9 cellular contexts compared by ENCODE assay signal in genomic region chr19:15836595-15837398, GRCh38. TPM values are rescaled to one million over a fixed set of nuclear protein-coding genes. Genes with fewer than 3 reads are reported as not detected.
DNase-seq lines count a peak whose midpoint lies in the region; ATAC-seq, FAIRE-seq and TF ChIP-seq lines count a peak whose summit lies in the region.
"Had no signal": no experiment of that assay in that cellular context is flagged by ENCODE, and none has a peak within 500 bp of the region (broad histone marks: within the 10 kb centered on the region; RNA-seq: fewer than 3 reads in every experiment).

No MANE protein-coding gene starts in this region.

- TF ChIP-seq RAD21 in A549 (conservative IDR thresholded peaks at IDR 0.05 in 1 of 2, IDR thresholded peaks at IDR 0.05 in 1 of 2), result no peak

- no peaks in the 10 kb centered on the region for H3K9me3 ChIP-seq in A549
- H3K9me3 ChIP-seq in mammary epithelial cell (replicated peaks; ENCODE audit: insufficient read depth, low read length), result no peaks in the 10 kb centered on the region

- DNase-seq in A549 (ENCODE audit: low read depth in 1 of 2, low spot score in 1 of 2) (peak; percentile 91 to 95), NCI-H2171 (lab: John Stamatoyannopoulos, UW) (peak; percentile 85), mammary epithelial cell (peak; percentile 92), kidney glomerular epithelial cell (lab: John Stamatoyannopoulos, UW) (peak; percentile 92)
- DNase-seq in stimulated activated CD4-positive, alpha-beta T cell treated with anti-CD3 and anti-CD28 coated beads, Interleukin-4, amount 100 ng/mL, for 24 hours, result peak; percentile 97

- intact Hi-C loops in mammary epithelial cell (cut with micrococcal nuclease), result loop anchor here (2.0 to 10.0 kb wide), 2 partner anchors 32 to 228 kb away; no protein-coding TSS in a partner anchor

- CTCF ChIA-PET in A549 (lab: Yijun Ruan, JAX), result interaction anchor here (1.3 kb wide), 1 partner anchor 27 kb away, joined by 3 read pairs; no protein-coding TSS in a partner anchor
- CTCF ChIA-PET in mammary epithelial cell (lab: Charles Lee; ENCODE audit: low non-redundant PET), result no interaction called here

- ATAC-seq in A549 (peak; percentile 99 to 100), HG03064 (IDR thresholded peaks at IDR 0.05; ENCODE audit: low read depth, unreplicated experiment) (peak; percentile 95)

- dilution Hi-C loops in mammary epithelial cell (cut with HindIII; ENCODE audit: low sequenced_read_pairs), result loop anchor here (5.0 kb wide), 1 partner anchor 41 kb away; no protein-coding TSS in a partner anchor

- TSS peak; percentile 94 for BruUV-seq in mammary epithelial cell (replicated peaks; lab: Mats Ljungman, UMichigan)

- TF ChIP-seq POLR2A in A549 (IDR thresholded peaks at IDR 0.05; ENCODE audit: low read length) (peak; percentile 73), GM18526 (IDR thresholded peaks at IDR 0.05; ENCODE audit: extremely low read depth, insufficient read length) (peak; percentile 86)

- WGBS in A549 (ENCODE audit: missing lambda C conversion rate), result under 1% methylated on average over 22 of the region's 49 CpGs
- 4% methylated on average over 8 of the region's 49 CpGs for WGBS in mammary epithelial cell (ENCODE audit: low coverage, missing lambda C conversion rate)

- H3K4me2 ChIP-seq in A549 (peak overlapping the region; percentile 96), mammary epithelial cell (ENCODE audit: insufficient read depth, low read depth, low read length) (peak overlapping the region; percentile 88)

- no peaks in the 10 kb centered on the region for H3K27me3 ChIP-seq in mammary epithelial cell (ENCODE audit: insufficient read depth, low read length)

- H3K9ac ChIP-seq in mammary epithelial cell (ENCODE audit: insufficient read depth, low read length), result peak overlapping the region; percentile 96

- POLR2A ChIA-PET in A549 (lab: Yijun Ruan, JAX), result interaction anchor here (0.5 to 1.3 kb wide), 12 partner anchors 10 to 1138 kb away, joined by 3 to 11 read pairs (median 3); partner anchors contain the start of genes AP1M1 and TPM4

- no peaks in the 10 kb centered on the region for H3K79me2 ChIP-seq in mammary epithelial cell (ENCODE audit: insufficient read depth, low read length)

- peak overlapping the region; percentile 91 to 98 for H3K27ac ChIP-seq in A549
- peak overlapping the region; percentile 99 for H3K27ac ChIP-seq in mammary epithelial cell (ENCODE audit: insufficient read depth, low read depth, low read length)

- H3K36me3 ChIP-seq in mammary epithelial cell (ENCODE audit: insufficient read depth, low read length), result no peaks in the 10 kb centered on the region

- H3K4me1 ChIP-seq in A549 (0 out of 3 replicates have a peak, but pooled peaks cover 2% of the 10 kb centered on the region), mammary epithelial cell (ENCODE audit: insufficient read depth, low read length) (peaks cover 47% of the 10 kb centered on the region)

- H2AFZ ChIP-seq in mammary epithelial cell (ENCODE audit: low read depth, low read length), result peak overlapping the region; percentile 74

- in situ Hi-C loops in mammary epithelial cell (cut with MboI; ENCODE audit: low sequenced_read_pairs in 2 of 2), result no loop called here

- no peak for FAIRE-seq in A549 (lab: Jason Lieb, UNC)
- FAIRE-seq: H1 had no signal

- no peak for TF ChIP-seq EP300 in A549 (IDR thresholded peaks at IDR 0.05)

- no peaks in the 10 kb centered on the region for H4K20me1 ChIP-seq in mammary epithelial cell (ENCODE audit: insufficient read depth, low read length)

- H3K4me3 ChIP-seq in A549 (peak overlapping the region; percentile 85), WI38 (ENCODE audit: low read depth, low read length) (peak overlapping the region; percentile 76), mammary epithelial cell (replicated peaks in 1 of 3; ENCODE audit: insufficient read depth in 1 of 3, low read depth in 2 of 3, low read length in 3 of 3) (peak overlapping the region; percentile 57 to 61 (median 60))

- TF ChIP-seq CTCF in A549 (IDR thresholded peaks at IDR 0.05), result no peak
- no peak for TF ChIP-seq CTCF in WI38 (IDR thresholded peaks at IDR 0.05; ENCODE audit: low read depth, low read length)
- no peak for TF ChIP-seq CTCF in mammary epithelial cell (conservative IDR thresholded peaks at IDR 0.05 in 1 of 2, IDR thresholded peaks at IDR 0.05 in 1 of 2; ENCODE audit: extremely low read depth in 1 of 2, insufficient read depth in 1 of 2, low read depth in 1 of 2, low read length in 2 of 2)

TF ChIP-seq in A549, 52 proteins besides CTCF, POLR2A, EP300 and RAD21:
- TF ChIP-seq BCL3 (IDR thresholded peaks at IDR 0.05) (no peak), RFX5 (IDR thresholded peaks at IDR 0.05) (peak; percentile 51; the same call in 1 of the 2 replicates), MAFK (IDR thresholded peaks at IDR 0.05; ENCODE audit: partially characterized antibody) (peak; percentile 94), HEYL (CRISPR knock-in tag; IDR thresholded peaks at IDR 0.05) (no peak), HDAC2 (IDR thresholded peaks at IDR 0.05) (no peak), POLR2AphosphoS2 (conservative IDR thresholded peaks at IDR 0.05; ENCODE audit: low read length) (no peak), E2F6 (IDR thresholded peaks at IDR 0.05; ENCODE audit: borderline replicate concordance, low read depth) (no peak), HOXA7 (CRISPR knock-in tag; IDR thresholded peaks at IDR 0.05) (no peak), JUN (IDR thresholded peaks at IDR 0.05) (peak in 1 of 2 experiments; percentile 38; a peak in 1 of 5 replicates), PHF8 (IDR thresholded peaks at IDR 0.05; ENCODE audit: borderline replicate concordance, low read depth) (peak; percentile 74; the same call in 1 of the 2 replicates), PBX3 (IDR thresholded peaks at IDR 0.05) (0 out of 2 replicates have a peak, but pooled peaks have one; percentile 9), NPAS2 (CRISPR knock-in tag; IDR thresholded peaks at IDR 0.05; ENCODE audit: borderline replicate concordance) (no peak), MAX (IDR thresholded peaks at IDR 0.05) (peak; percentile 30; the same call in 1 of the 2 replicates), EHF (CRISPR knock-in tag; IDR thresholded peaks at IDR 0.05) (no peak), CBX8 (IDR thresholded peaks at IDR 0.05) (no peak)

RNA-seq across cellular contexts. Expression of gene OR10H1, which starts 21.3 kb away (rescaled TPM):
- polyA plus RNA-seq in A549 (2011; rRNA removed) (not detected in 2 replicates), A549 (2017; fragmentation: RNase III; extraction: RNeasy Plus Mini Kit Qiagen cat#74134 plus additional on column Dnase treatment) (not detected in 3 replicates), mammary epithelial cell (0.02 TPM)
- polyA plus RNA-seq in A549 (2012; cell fraction: cytosol; rRNA removed), result not detected in 2 replicates
- polyA plus RNA-seq in A549 (2012; cell fraction: nucleus; rRNA removed), result not detected in 2 replicates
- polyA minus RNA-seq in A549 (2011; rRNA and poly(A)+ RNA removed), result not detected in 2 replicates
- total RNA-seq in mammary epithelial cell, result not detected
- polyA minus RNA-seq in mammary epithelial cell, result not detected
- total RNA-seq: H1 had no signal
- polyA plus RNA-seq: H1 had no signal

RNA-seq across cellular contexts. Expression of gene OR10H5, which starts 49.3 kb away (rescaled TPM):
- not detected in 2 replicates for polyA plus RNA-seq in A549 (2011; rRNA removed)
- polyA plus RNA-seq in A549 (2012; cell fraction: cytosol; rRNA removed), result not detected in 2 replicates
- not detected in 2 replicates for polyA plus RNA-seq in A549 (2012; cell fraction: nucleus; rRNA removed)
- polyA plus RNA-seq in A549 (2017; fragmentation: RNase III; extraction: RNeasy Plus Mini Kit Qiagen cat#74134 plus additional on column Dnase treatment), result not detected in 3 replicates
- not detected in 2 replicates for polyA minus RNA-seq in A549 (2011; rRNA and poly(A)+ RNA removed)
- total RNA-seq in mammary epithelial cell, result not detected
- not detected for polyA plus RNA-seq in mammary epithelial cell
- not detected for polyA minus RNA-seq in mammary epithelial cell
- total RNA-seq: H1 had no signal
- polyA plus RNA-seq: H1 had no signal

Comparison
In these comparisons a context has a peak if more than half of its experiments do, and no peak if none do; other contexts are left out.
1. Peak in every context shown above with its lines: DNase-seq, ATAC-seq, H3K4me3 ChIP-seq and H3K27ac ChIP-seq.